ENCODE assay signal across 8 cellular contexts in genomic region chr1:151157067-151157531, GRCh38. TPM values are rescaled to one million over a fixed set of nuclear protein-coding genes. Genes with fewer than 3 reads are reported as not detected.
DNase-seq lines count a peak whose midpoint lies in the region.

No MANE protein-coding gene starts in this region.

- H2BK12ac ChIP-seq in neuronal stem cell (ENCODE audit: low read length) = no peak overlapping the region

- H3K9ac ChIP-seq in rectal smooth muscle tissue (ENCODE audit: low read length) = peak overlapping the region; percentile 12
- H3K9ac ChIP-seq in neuronal stem cell (ENCODE audit: low read depth, low read length, poor library complexity) = no peak overlapping the region

- no peak overlapping the region for H2BK15ac ChIP-seq in neuronal stem cell (ENCODE audit: low read length)

- H2BK120ac ChIP-seq in neuronal stem cell (ENCODE audit: low read depth, low read length) = no peak overlapping the region

- no peaks in the 10 kb centered on the region for H3K9me3 ChIP-seq in neuronal stem cell (replicated peaks in 1 of 2; ENCODE audit: control insufficient read depth in 2 of 2, insufficient read depth in 1 of 2, low read depth in 1 of 2, low read length in 2 of 2)

- no peak overlapping the region for H4K91ac ChIP-seq in neuronal stem cell (ENCODE audit: low read depth, low read length, poor library complexity)

- H3K36me3 Mint-ChIP-seq in activated naive CD8-positive, alpha-beta T cell = peaks cover 19% of the 10 kb centered on the region

- peaks cover 27% of the 10 kb centered on the region for H3K36me3 ChIP-seq in rectal smooth muscle tissue (ENCODE audit: control insufficient read depth, insufficient read depth, low read length)
- peaks cover 26 to 42% of the 10 kb centered on the region in 2 donors for H3K36me3 ChIP-seq in neuronal stem cell (replicated peaks in 1 of 2; ENCODE audit: control insufficient read depth in 2 of 2, insufficient read depth in 2 of 2, low read length in 2 of 2)

- H2AFZ ChIP-seq in neuronal stem cell (ENCODE audit: low read length) = no peak overlapping the region

- peak overlapping the region; percentile 98 for H3K4me3 Mint-ChIP-seq in activated naive CD8-positive, alpha-beta T cell

- peaks cover 2% of the 10 kb centered on the region for H3K79me1 ChIP-seq in neuronal stem cell (ENCODE audit: low read depth, low read length)

- H3K4me1 ChIP-seq in rectal smooth muscle tissue (ENCODE audit: control insufficient read depth, insufficient read depth, low read length) (no peaks in the 10 kb centered on the region), neuronal stem cell (ENCODE audit: control insufficient read depth in 2 of 2, insufficient read depth in 1 of 2, low read depth in 1 of 2, low read length in 2 of 2) (no peaks in the 10 kb centered on the region)

- no peaks in the 10 kb centered on the region for H3K27me3 Mint-ChIP-seq in activated naive CD8-positive, alpha-beta T cell

- H4K8ac ChIP-seq in neuronal stem cell (ENCODE audit: low read depth, low read length) = no peak overlapping the region

- H3K14ac ChIP-seq in neuronal stem cell (ENCODE audit: low read length) = no peak overlapping the region

- no peak overlapping the region for H3K27ac ChIP-seq in rectal smooth muscle tissue (ENCODE audit: low read depth, low read length)
- H3K27ac ChIP-seq in neuronal stem cell (replicated peaks; ENCODE audit: low read length) = no peak overlapping the region

- peak; percentile 97 for DNase-seq in GF-D8 (lab: John Stamatoyannopoulos, UW)
- peak; percentile 97 for DNase-seq in SKM-1 (lab: John Stamatoyannopoulos, UW; ENCODE audit: unreplicated experiment)
- no peak for DNase-seq in NCI-H748 treated with DMSO at 0.1 percent for 48 hours (lab: John Stamatoyannopoulos, UW)
- DNase-seq in neuronal stem cell (ENCODE audit: low spot score) = no peak
- no peak for DNase-seq in HCEC 1CT
- DNase-seq in DMS153 treated with DMSO at 0.1 percent for 48 hours (lab: John Stamatoyannopoulos, UW; ENCODE audit: unreplicated experiment) = no peak

- H2BK5ac ChIP-seq in neuronal stem cell (ENCODE audit: low read length) = no peak overlapping the region

- H3K4me3 ChIP-seq in rectal smooth muscle tissue (ENCODE audit: low read length) (peak overlapping the region; percentile 51), neuronal stem cell (ENCODE audit: low read length in 2 of 2) (no peak overlapping the region)

- H3K4me1 Mint-ChIP-seq in activated naive CD8-positive, alpha-beta T cell (ENCODE audit: low read depth) = peaks cover 43% of the 10 kb centered on the region

- no peak overlapping the region for H3K18ac ChIP-seq in neuronal stem cell (ENCODE audit: low read length)

- no peak overlapping the region for H3K4ac ChIP-seq in neuronal stem cell (ENCODE audit: low read length)

- no peak overlapping the region for H2AK5ac ChIP-seq in neuronal stem cell (ENCODE audit: low read depth, low read length)

- H3K4me2 ChIP-seq in neuronal stem cell (ENCODE audit: insufficient read depth, low read length, poor library complexity, severe bottlenecking) = no peak overlapping the region

- no CpG with 5 or more reads among the region's 6 CpGs for WGBS in neuronal stem cell (ENCODE audit: extremely low coverage in 2 of 2, insufficient read length in 2 of 2, insufficient replicate concordance in 1 of 2), 2 donors

- H3K27me3 ChIP-seq in rectal smooth muscle tissue (ENCODE audit: control insufficient read depth, insufficient read depth, low read length) (no peaks in the 10 kb centered on the region), neuronal stem cell (ENCODE audit: control insufficient read depth in 3 of 3, insufficient read depth in 3 of 3, low read depth in 1 of 3, low read length in 3 of 3) (no peaks in the 10 kb centered on the region)

- H3K23ac ChIP-seq in neuronal stem cell (ENCODE audit: low read depth, low read length, poor library complexity) = no peak overlapping the region

- no peaks in the 10 kb centered on the region for H3K9me3 Mint-ChIP-seq in activated naive CD8-positive, alpha-beta T cell (ENCODE audit: low read depth)

- peak overlapping the region; percentile 100 for H3K27ac Mint-ChIP-seq in activated naive CD8-positive, alpha-beta T cell

RNA-seq across cellular contexts. Expression of gene TNFAIP8L2, which starts 0.7 kb away (rescaled TPM):
- not detected for polyA plus RNA-seq in neuronal stem cell (2013, experiment 1 of 2)
- not detected for polyA plus RNA-seq in neuronal stem cell (2013, experiment 2 of 2)

RNA-seq across cellular contexts. Expression of gene LYSMD1, which starts 8.6 kb away (rescaled TPM):
- 7.6 TPM for polyA plus RNA-seq in neuronal stem cell (2013, experiment 1 of 2)
- 6.8 TPM for polyA plus RNA-seq in neuronal stem cell (2013, experiment 2 of 2)

RNA-seq across cellular contexts. Expression of gene SCNM1, which starts 8.8 kb away (rescaled TPM):
- 38.6 TPM for polyA plus RNA-seq in neuronal stem cell (2013, experiment 1 of 2)
- 37.5 TPM for polyA plus RNA-seq in neuronal stem cell (2013, experiment 2 of 2)

RNA-seq across cellular contexts. Expression of gene SEMA6C, which starts 10.7 kb away (rescaled TPM):
- polyA plus RNA-seq in neuronal stem cell (2013, experiment 1 of 2) = 15.6 TPM
- 17.4 TPM for polyA plus RNA-seq in neuronal stem cell (2013, experiment 2 of 2)

RNA-seq across cellular contexts. Expression of gene TMOD4, which starts 18.7 kb away (rescaled TPM):
- polyA plus RNA-seq in neuronal stem cell (2013, experiment 1 of 2) = 0.24 TPM
- polyA plus RNA-seq in neuronal stem cell (2013, experiment 2 of 2) = 0.33 TPM

Comparison
In these comparisons a context has a peak if more than half of its experiments do, and no peak if none do; other contexts are left out.
1. DNase-seq: peak in GF-D8 (single experiment) and SKM-1 (single experiment); none in NCI-H748 treated with DMSO at 0.1 percent for 48 hours (single experiment), neuronal stem cell (single experiment), HCEC 1CT (single experiment) and DMS153 treated with DMSO at 0.1 percent for 48 hours (single experiment).